Comparison of ENCODE assay signal across 8 cellular contexts in the genomic region with DNA sequence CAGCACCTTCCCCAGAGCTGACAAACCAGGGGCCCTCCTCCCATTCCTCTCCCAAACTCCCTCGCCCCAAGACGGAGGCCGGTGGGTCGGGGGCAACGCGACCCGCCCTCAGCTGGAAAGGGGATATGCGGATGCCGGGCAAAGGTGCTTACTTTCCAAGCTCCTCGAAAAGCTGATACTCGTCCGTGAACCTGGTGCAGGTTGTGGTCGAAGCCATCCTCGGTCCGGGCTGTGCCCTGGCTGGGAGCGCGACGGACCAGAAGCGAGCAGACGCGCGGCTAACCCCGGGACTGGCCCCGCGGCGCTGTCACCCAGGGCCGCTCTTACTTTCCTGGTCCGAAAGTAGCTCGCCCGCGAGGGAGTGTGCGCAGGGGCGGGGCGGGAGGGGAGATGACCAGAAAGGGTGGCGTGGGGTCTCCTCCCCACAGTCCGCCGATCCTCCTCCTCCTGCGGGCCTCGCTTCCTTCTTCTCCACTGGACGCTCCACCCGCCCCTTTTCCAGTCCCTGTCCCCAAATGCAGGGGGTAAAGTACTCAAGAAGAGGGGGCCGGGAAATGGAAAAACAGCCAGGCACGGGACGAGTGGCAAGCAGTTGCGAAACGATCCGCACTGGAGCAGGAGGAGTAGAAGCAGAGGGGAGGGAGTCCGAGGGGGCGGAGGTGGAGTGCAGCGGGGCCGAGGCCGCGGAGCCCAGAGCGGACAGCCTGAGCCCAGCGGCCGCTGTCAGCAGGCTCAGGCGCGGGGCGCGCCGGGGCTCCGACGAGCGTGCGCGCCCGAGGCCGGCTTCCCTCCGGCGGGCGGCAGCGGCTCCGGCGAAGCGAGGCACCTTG. TPM values are rescaled to one million over a fixed set of nuclear protein-coding genes. Genes with fewer than 3 reads are reported as not detected.
A peak's percentile ranks its signal among the peaks of the same experiment; 100 is the strongest.
DNase-seq lines count a peak whose midpoint lies in the region; ATAC-seq, FAIRE-seq and TF ChIP-seq lines count a peak whose summit lies in the region.

No MANE protein-coding gene starts in this region.

- H3K27me3 ChIP-seq in SU-DHL-6 (ENCODE audit: low read length) (no peaks in the 10 kb centered on the region), right cardiac atrium (ENCODE audit: control insufficient read depth, insufficient read depth) (no peaks in the 10 kb centered on the region), psoas muscle (ENCODE audit: insufficient read depth in 3 of 3, low read length in 2 of 3) (no peaks in the 10 kb centered on the region)

- H3K9me3 ChIP-seq in SU-DHL-6 (ENCODE audit: insufficient read depth, low read length) (no peaks in the 10 kb centered on the region), right cardiac atrium (ENCODE audit: control insufficient read depth, low read length) (no peaks in the 10 kb centered on the region), psoas muscle (no peaks in the 10 kb centered on the region)

- peak overlapping the region; percentile 99 for H3K27ac ChIP-seq in SU-DHL-6 (ENCODE audit: low read depth, low read length)
- peak overlapping the region; percentile 98 for H3K27ac ChIP-seq in right cardiac atrium (ENCODE audit: low read length)
- H3K27ac ChIP-seq in psoas muscle = peak overlapping the region; percentile 97

- H3K9ac ChIP-seq in SU-DHL-6 (ENCODE audit: low read length) = peak overlapping the region; percentile 80

- peaks cover 10% of the 10 kb centered on the region for H3K79me2 ChIP-seq in SU-DHL-6 (ENCODE audit: insufficient read depth, low read length)

- peaks cover 12% of the 10 kb centered on the region for H3F3A ChIP-seq in SU-DHL-6 (ENCODE audit: insufficient read depth)

- TF ChIP-seq CTCF in SU-DHL-6 (IDR thresholded peaks at IDR 0.05; ENCODE audit: insufficient read depth, low read length, poor library complexity, severe bottlenecking) (no peak), psoas muscle (IDR thresholded peaks at IDR 0.05) (no peak)

- intact Hi-C loops in right cardiac atrium (cut with DNase I) = loop anchor here in 3 of 4 donors (5.0 to 10.0 kb wide), 4 partner anchors 206 to 366 kb away; no protein-coding TSS in a partner anchor
- intact Hi-C loops in psoas muscle (cut with DNase I) = loop anchor here (2.0 to 5.0 kb wide), 3 partner anchors 76 to 214 kb away; no protein-coding TSS in a partner anchor

- ATAC-seq in GM19468 (IDR thresholded peaks at IDR 0.05; ENCODE audit: extremely low read depth, unreplicated experiment) (peak; percentile 2), right cardiac atrium (peak; percentile 76 to 77), psoas muscle (peak; percentile 66 to 74 (median 69))

- H3K4me2 ChIP-seq in SU-DHL-6 (ENCODE audit: low read depth, low read length, poor library complexity, severe bottlenecking) = peak overlapping the region; percentile 87

- peak overlapping the region; percentile 82 for H2AFZ ChIP-seq in SU-DHL-6 (ENCODE audit: low read depth, low read length, severe bottlenecking)

- under 1% methylated on average over 75 of the region's 75 CpGs for WGBS in right cardiac atrium
- 0% methylated on average over 56 to 75 of the region's 75 CpGs for WGBS in psoas muscle, 3 donors

- H3K4me3 ChIP-seq in SU-DHL-6 (ENCODE audit: insufficient read depth, low read length, poor library complexity, severe bottlenecking) (peak overlapping the region; percentile 67), right cardiac atrium (ENCODE audit: low read length) (peak overlapping the region; percentile 71), psoas muscle (peak overlapping the region; percentile 88)

- H3K36me3 ChIP-seq in SU-DHL-6 (ENCODE audit: low read length) = no peaks in the 10 kb centered on the region
- peaks cover 0 to 14% of the 10 kb centered on the region in 2 donors for H3K36me3 ChIP-seq in psoas muscle (ENCODE audit: insufficient read depth in 1 of 2, low read depth in 1 of 2)

- H3K9me2 ChIP-seq in SU-DHL-6 (replicated peaks; ENCODE audit: insufficient read depth, low read length) = no peaks in the 10 kb centered on the region

- peak; percentile 90 for DNase-seq in DMS53 (lab: John Stamatoyannopoulos, UW)
- DNase-seq in HTR-8/SVneo (ENCODE audit: insufficient read length, low spot score) = peak; percentile 39
- peak in 56 of 58 donors; percentile 25 to 83 (median 62) for DNase-seq in anterior cingulate cortex (lab: John Stamatoyannopoulos, UW)
- peak; percentile 87 to 93 (median 93) for DNase-seq in right cardiac atrium
- peak; percentile 87 to 89 for DNase-seq in psoas muscle
- DNase-seq in NCI-H1694 (lab: John Stamatoyannopoulos, UW) = no peak

- no peak for FAIRE-seq in HTR-8/SVneo (lab: Jason Lieb, UNC)

- no peaks in the 10 kb centered on the region for H3K4me1 ChIP-seq in right cardiac atrium (ENCODE audit: control insufficient read depth, insufficient read depth, low read length)
- peaks cover 34% of the 10 kb centered on the region for H3K4me1 ChIP-seq in psoas muscle

- H4K20me1 ChIP-seq in SU-DHL-6 (ENCODE audit: low read depth, low read length) = no peaks in the 10 kb centered on the region

RNA-seq across cellular contexts. Expression of gene CAMK2D, which starts 0.5 kb away (rescaled TPM):
- total RNA-seq in right cardiac atrium (100 to 1,000 TPM; 150 to 177 (median 152) TPM), psoas muscle (100 to 1,000 TPM in 3 of 4 donors, 10 to 100 TPM in 1; 83.8 to 183 (median 145) TPM)
- polyA plus RNA-seq in right cardiac atrium (77.2 TPM), psoas muscle (10 to 100 TPM; 41.2 to 53.9 (median 44.1) TPM)

Comparison
In these comparisons a context has a peak if more than half of its experiments do, and no peak if none do; other contexts are left out.
1. ATAC-seq: peak in every context shown above with its lines; median percentile 76 in right cardiac atrium; 69 in psoas muscle; 2 in GM19468.